Comparison of ENCODE assay signal across 1 cellular context in the genomic region with DNA sequence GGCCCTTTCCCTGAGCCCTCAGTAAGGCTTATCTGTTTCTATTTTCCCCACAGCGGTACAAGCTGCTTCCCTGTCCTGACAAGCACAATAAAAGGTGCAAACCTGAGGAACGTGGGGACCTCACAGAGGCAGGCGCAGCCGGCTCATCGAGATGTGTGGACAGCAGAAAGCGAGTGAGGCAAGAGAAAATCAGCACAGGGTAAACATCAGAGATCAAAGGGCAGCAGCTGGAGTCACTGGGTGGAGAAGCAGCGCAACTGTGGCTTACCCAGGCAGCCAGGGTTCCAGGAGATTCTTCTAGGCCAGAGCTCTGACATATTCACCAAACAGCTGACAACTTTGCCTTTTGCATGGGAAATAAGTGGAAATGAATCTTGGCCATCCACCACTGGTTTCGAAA.
TF ChIP-seq lines count a peak whose summit lies in the region.

No MANE protein-coding gene starts in this region.

TF ChIP-seq in HepG2, 621 proteins besides CTCF, POLR2A, EP300 and RAD21 (continued from another document):
- no peak for TF ChIP-seq GLI4 (CRISPR knock-in tag; IDR thresholded peaks at IDR 0.05; ENCODE audit: borderline replicate concordance)
- TF ChIP-seq EZH2 (conservative IDR thresholded peaks at IDR 0.05; ENCODE audit: low read depth, low read length), result no peak
- no peak for TF ChIP-seq ATF7-NPFF (CRISPR knock-in tag; IDR thresholded peaks at IDR 0.05; ENCODE audit: low read depth)
- no peak for TF ChIP-seq KAT7 (CRISPR knock-in tag; IDR thresholded peaks at IDR 0.05; ENCODE audit: borderline replicate concordance)
- no peak for TF ChIP-seq SKI (IDR thresholded peaks at IDR 0.05; ENCODE audit: partially characterized antibody)
- TF ChIP-seq, protein P1, sequence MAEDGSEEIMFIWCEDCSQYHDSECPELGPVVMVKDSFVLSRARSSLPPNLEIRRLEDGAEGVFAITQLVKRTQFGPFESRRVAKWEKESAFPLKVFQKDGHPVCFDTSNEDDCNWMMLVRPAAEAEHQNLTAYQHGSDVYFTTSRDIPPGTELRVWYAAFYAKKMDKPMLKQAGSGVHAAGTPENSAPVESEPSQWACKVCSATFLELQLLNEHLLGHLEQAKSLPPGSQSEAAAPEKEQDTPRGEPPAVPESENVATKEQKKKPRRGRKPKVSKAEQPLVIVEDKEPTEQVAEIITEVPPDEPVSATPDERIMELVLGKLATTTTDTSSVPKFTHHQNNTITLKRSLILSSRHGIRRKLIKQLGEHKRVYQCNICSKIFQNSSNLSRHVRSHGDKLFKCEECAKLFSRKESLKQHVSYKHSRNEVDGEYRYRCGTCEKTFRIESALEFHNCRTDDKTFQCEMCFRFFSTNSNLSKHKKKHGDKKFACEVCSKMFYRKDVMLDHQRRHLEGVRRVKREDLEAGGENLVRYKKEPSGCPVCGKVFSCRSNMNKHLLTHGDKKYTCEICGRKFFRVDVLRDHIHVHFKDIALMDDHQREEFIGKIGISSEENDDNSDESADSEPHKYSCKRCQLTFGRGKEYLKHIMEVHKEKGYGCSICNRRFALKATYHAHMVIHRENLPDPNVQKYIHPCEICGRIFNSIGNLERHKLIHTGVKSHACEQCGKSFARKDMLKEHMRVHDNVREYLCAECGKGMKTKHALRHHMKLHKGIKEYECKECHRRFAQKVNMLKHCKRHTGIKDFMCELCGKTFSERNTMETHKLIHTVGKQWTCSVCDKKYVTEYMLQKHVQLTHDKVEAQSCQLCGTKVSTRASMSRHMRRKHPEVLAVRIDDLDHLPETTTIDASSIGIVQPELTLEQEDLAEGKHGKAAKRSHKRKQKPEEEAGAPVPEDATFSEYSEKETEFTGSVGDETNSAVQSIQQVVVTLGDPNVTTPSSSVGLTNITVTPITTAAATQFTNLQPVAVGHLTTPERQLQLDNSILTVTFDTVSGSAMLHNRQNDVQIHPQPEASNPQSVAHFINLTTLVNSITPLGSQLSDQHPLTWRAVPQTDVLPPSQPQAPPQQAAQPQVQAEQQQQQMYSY (CRISPR knock-in tag; IDR thresholded peaks at IDR 0.05), result no peak
- TF ChIP-seq ZNF383 (CRISPR knock-in tag; IDR thresholded peaks at IDR 0.05; ENCODE audit: borderline replicate concordance), result no peak
- no peak for TF ChIP-seq ZNF563 (CRISPR knock-in tag; IDR thresholded peaks at IDR 0.05)
- peak; percentile 57; the same call in 1 of the 2 replicates for TF ChIP-seq SOX5 (CRISPR knock-in tag; IDR thresholded peaks at IDR 0.05; ENCODE audit: borderline replicate concordance)
- TF ChIP-seq GPN1 (CRISPR knock-in tag; IDR thresholded peaks at IDR 0.05; ENCODE audit: borderline replicate concordance), result no peak
- TF ChIP-seq, protein P2, sequence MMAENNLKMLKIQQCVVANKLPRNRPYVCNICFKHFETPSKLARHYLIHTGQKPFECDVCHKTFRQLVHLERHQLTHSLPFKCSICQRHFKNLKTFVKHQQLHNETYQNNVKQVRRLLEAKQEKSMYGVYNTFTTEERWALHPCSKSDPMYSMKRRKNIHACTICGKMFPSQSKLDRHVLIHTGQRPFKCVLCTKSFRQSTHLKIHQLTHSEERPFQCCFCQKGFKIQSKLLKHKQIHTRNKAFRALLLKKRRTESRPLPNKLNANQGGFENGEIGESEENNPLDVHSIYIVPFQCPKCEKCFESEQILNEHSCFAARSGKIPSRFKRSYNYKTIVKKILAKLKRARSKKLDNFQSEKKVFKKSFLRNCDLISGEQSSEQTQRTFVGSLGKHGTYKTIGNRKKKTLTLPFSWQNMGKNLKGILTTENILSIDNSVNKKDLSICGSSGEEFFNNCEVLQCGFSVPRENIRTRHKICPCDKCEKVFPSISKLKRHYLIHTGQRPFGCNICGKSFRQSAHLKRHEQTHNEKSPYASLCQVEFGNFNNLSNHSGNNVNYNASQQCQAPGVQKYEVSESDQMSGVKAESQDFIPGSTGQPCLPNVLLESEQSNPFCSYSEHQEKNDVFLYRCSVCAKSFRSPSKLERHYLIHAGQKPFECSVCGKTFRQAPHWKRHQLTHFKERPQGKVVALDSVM (CRISPR knock-in tag; IDR thresholded peaks at IDR 0.05), result no peak
- TF ChIP-seq, protein P3, sequence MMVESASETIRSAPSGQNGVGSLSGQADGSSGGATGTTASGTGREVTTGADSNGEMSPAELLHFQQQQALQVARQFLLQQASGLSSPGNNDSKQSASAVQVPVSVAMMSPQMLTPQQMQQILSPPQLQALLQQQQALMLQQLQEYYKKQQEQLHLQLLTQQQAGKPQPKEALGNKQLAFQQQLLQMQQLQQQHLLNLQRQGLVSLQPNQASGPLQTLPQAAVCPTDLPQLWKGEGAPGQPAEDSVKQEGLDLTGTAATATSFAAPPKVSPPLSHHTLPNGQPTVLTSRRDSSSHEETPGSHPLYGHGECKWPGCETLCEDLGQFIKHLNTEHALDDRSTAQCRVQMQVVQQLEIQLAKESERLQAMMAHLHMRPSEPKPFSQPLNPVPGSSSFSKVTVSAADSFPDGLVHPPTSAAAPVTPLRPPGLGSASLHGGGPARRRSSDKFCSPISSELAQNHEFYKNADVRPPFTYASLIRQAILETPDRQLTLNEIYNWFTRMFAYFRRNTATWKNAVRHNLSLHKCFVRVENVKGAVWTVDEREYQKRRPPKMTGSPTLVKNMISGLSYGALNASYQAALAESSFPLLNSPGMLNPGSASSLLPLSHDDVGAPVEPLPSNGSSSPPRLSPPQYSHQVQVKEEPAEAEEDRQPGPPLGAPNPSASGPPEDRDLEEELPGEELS (CRISPR knock-in tag; IDR thresholded peaks at IDR 0.05), result peak; percentile 83
- TF ChIP-seq ZBTB1 (CRISPR knock-in tag; IDR thresholded peaks at IDR 0.05; ENCODE audit: borderline replicate concordance), result no peak
- no peak for TF ChIP-seq FOXK2 (IDR thresholded peaks at IDR 0.05)
